In genomic region chr20:5104479-5104878, GRCh38 we compare ENCODE assay signal across 7 cellular contexts.
"Had no signal": no experiment of that assay in that cellular context is flagged by ENCODE, and none has a peak within 500 bp of the region (broad histone marks: within the 10 kb centered on the region; RNA-seq: fewer than 3 reads in every experiment).

No MANE protein-coding gene starts in this region.

- DNase-seq: GDM1, GF-D8 had no signal

- FAIRE-seq: G401.6, GM12891, GM12892, GM18507, GM19239 had no signal
